11 cellular contexts compared by ENCODE assay signal in the genomic region with DNA sequence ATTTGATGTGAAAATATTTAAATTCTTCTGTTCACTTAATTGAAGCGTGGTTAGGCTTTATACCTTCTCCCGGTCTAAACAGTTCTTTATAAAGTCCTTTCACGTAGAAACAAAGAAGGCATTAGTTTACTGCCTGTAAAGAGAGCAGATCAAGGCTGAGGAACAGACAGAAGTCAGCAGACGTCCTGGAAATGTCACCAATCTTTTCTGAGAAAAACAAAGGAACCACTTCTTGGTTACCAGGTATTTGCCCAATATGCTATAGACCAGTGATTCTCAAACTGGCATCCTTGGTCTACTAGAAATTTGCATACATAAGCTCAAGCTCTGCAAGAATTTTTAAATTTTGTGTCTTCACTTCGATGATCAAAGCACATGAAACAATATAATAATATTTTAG.
DNase-seq lines count a peak whose midpoint lies in the region; ATAC-seq and TF ChIP-seq lines count a peak whose summit lies in the region.
"Had no signal": no experiment of that assay in that cellular context is flagged by ENCODE, and none has a peak within 500 bp of the region (broad histone marks: within the 10 kb centered on the region; RNA-seq: fewer than 3 reads in every experiment).

No MANE protein-coding gene starts in this region.

- WGBS in mesodermal cell (ENCODE audit: insufficient coverage in 2 of 2), 2 experiments, result 77 to 82% methylated on average over 4 of the region's 5 CpGs

- no peaks in the 10 kb centered on the region for H3K9me3 Mint-ChIP-seq in activated T-helper 2 cell treated with anti-CD3 and anti-CD28 coated beads, Interferon-gamma antibody, Interleukin-2, Interleukin-4, amounts not matched to agents 10 μg/mL and 5 μg/mL and 100 μg/mL, durations not matched to agents 14 hours and 24 hours and 36 hours
- H3K9me3 Mint-ChIP-seq: GM23338 had no signal

- ATAC-seq in Right ventricle myocardium inferior, result no peak
- no peak for ATAC-seq in upper lobe of right lung
- ATAC-seq in HG03354 (IDR thresholded peaks at IDR 0.05; ENCODE audit: poor library complexity, severe bottlenecking, unreplicated experiment), result no peak
- ATAC-seq: GM23338 had no signal

- H3K4me3 ChIP-seq in cardiac muscle cell, result no peak overlapping the region
- peak overlapping the region; percentile 9 for H3K4me3 ChIP-seq in mesodermal cell (ENCODE audit: extremely low read depth, insufficient read depth, low read length, poor library complexity, severe bottlenecking)
- H3K4me3 ChIP-seq in upper lobe of right lung, result no peak overlapping the region
- H3K4me3 ChIP-seq: GM23338 had no signal

- no peaks in the 10 kb centered on the region for H3K9me3 ChIP-seq in cardiac muscle cell (ENCODE audit: low read depth)
- H3K9me3 ChIP-seq in mesodermal cell (ENCODE audit: control insufficient read depth, low read length), result no peaks in the 10 kb centered on the region
- no peaks in the 10 kb centered on the region for H3K9me3 ChIP-seq in upper lobe of right lung

- peaks cover 8% of the 10 kb centered on the region for H3K4me1 ChIP-seq in cardiac muscle cell (ENCODE audit: low read depth)
- peaks cover 41% of the 10 kb centered on the region for H3K4me1 ChIP-seq in mesodermal cell (ENCODE audit: control insufficient read depth, insufficient read depth, low read length, poor library complexity, severe bottlenecking)
- H3K4me1 ChIP-seq in upper lobe of right lung, result peaks cover 9% of the 10 kb centered on the region

- H3K27me3 ChIP-seq in cardiac muscle cell (no peaks in the 10 kb centered on the region), upper lobe of right lung (no peaks in the 10 kb centered on the region)

- H3K4me3 Mint-ChIP-seq in activated T-helper 2 cell treated with anti-CD3 and anti-CD28 coated beads, Interferon-gamma antibody, Interleukin-2, Interleukin-4, amounts not matched to agents 10 μg/mL and 5 μg/mL and 100 μg/mL, durations not matched to agents 14 hours and 24 hours and 36 hours (ENCODE audit: low read depth), result peak overlapping the region; percentile 82
- H3K4me3 Mint-ChIP-seq: GM23338 had no signal

- H3K4me1 Mint-ChIP-seq in activated T-helper 2 cell treated with anti-CD3 and anti-CD28 coated beads, Interferon-gamma antibody, Interleukin-2, Interleukin-4, amounts not matched to agents 10 μg/mL and 5 μg/mL and 100 μg/mL, durations not matched to agents 14 hours and 24 hours and 36 hours (ENCODE audit: low read depth), result peaks cover 63% of the 10 kb centered on the region

- TF ChIP-seq CTCF in cardiac muscle cell (IDR thresholded peaks at IDR 0.05; ENCODE audit: low read depth, low read length) (no peak), upper lobe of right lung (IDR thresholded peaks at IDR 0.05) (no peak)

- H3K27ac ChIP-seq in cardiac muscle cell (peak overlapping the region; percentile 9), mesodermal cell (ENCODE audit: low read depth, low read length, severe bottlenecking) (peak overlapping the region; percentile 93), upper lobe of right lung (peak overlapping the region; percentile 43)
- H3K27ac ChIP-seq: KMS-11 had no signal

- no peaks in the 10 kb centered on the region for H3K27me3 Mint-ChIP-seq in activated T-helper 2 cell treated with anti-CD3 and anti-CD28 coated beads, Interferon-gamma antibody, Interleukin-2, Interleukin-4, amounts not matched to agents 10 μg/mL and 5 μg/mL and 100 μg/mL, durations not matched to agents 14 hours and 24 hours and 36 hours (ENCODE audit: low read depth)

- intact Hi-C loops in Right ventricle myocardium inferior (cut with DNase I) (no loop called here), upper lobe of right lung (cut with DNase I) (no loop called here)
- intact Hi-C loops in activated T-helper 2 cell treated with anti-CD3 and anti-CD28 coated beads, Interferon-gamma antibody, Interleukin-2, Interleukin-4, amounts not matched to agents 10 μg/mL and 5 μg/mL and 100 μg/mL, durations not matched to agents 14 hours and 24 hours and 36 hours (cut with micrococcal nuclease), result loop anchor here (1.0 to 10.0 kb wide), 10 partner anchors 8 to 1034 kb away; a partner anchor contains a TSS

- peaks cover 21% of the 10 kb centered on the region for H3K36me3 Mint-ChIP-seq in activated T-helper 2 cell treated with anti-CD3 and anti-CD28 coated beads, Interferon-gamma antibody, Interleukin-2, Interleukin-4, amounts not matched to agents 10 μg/mL and 5 μg/mL and 100 μg/mL, durations not matched to agents 14 hours and 24 hours and 36 hours (ENCODE audit: low read depth)

- H3K36me3 ChIP-seq in cardiac muscle cell, result no peaks in the 10 kb centered on the region
- H3K36me3 ChIP-seq in mesodermal cell (ENCODE audit: control insufficient read depth, insufficient read depth, low read length), result peaks cover 13% of the 10 kb centered on the region
- H3K36me3 ChIP-seq in upper lobe of right lung, result no peaks in the 10 kb centered on the region

- no peak for DNase-seq in cardiac muscle cell (ENCODE audit: low read depth in 1 of 2, low spot score in 1 of 2)
- DNase-seq in Right ventricle myocardium inferior (ENCODE audit: missing footprints), result no peak
- DNase-seq in activated T-helper 2 cell treated with anti-CD3 and anti-CD28 coated beads, Interferon-gamma antibody, Interleukin-2, Interleukin-4, amounts not matched to agents 10 μg/mL and 5 μg/mL and 100 μg/mL, durations not matched to agents 14 hours and 24 hours and 36 hours (ENCODE audit: low spot score), result no peak
- DNase-seq in upper lobe of right lung, result no peak
- DNase-seq in activated effector memory CD4-positive, alpha-beta T cell treated with Interleukin-2 at 50 U/mL for 16 hours, result no peak
- no peak for DNase-seq in activated gamma-delta T cell (lab: John Stamatoyannopoulos, UW)
- DNase-seq: SHP77 had no signal

- peak overlapping the region; percentile 96 for H3K27ac Mint-ChIP-seq in activated T-helper 2 cell treated with anti-CD3 and anti-CD28 coated beads, Interferon-gamma antibody, Interleukin-2, Interleukin-4, amounts not matched to agents 10 μg/mL and 5 μg/mL and 100 μg/mL, durations not matched to agents 14 hours and 24 hours and 36 hours
- H3K27ac Mint-ChIP-seq: GM23338 had no signal

Comparison
In these comparisons a context has a peak if more than half of its experiments do, and no peak if none do; other contexts are left out.
1. H3K27ac ChIP-seq: peak in every context shown above with its lines; median percentile 93 in mesodermal cell; 43 in upper lobe of right lung; 9 in cardiac muscle cell.